ENCODE assay signal across 16 cellular contexts in genomic region chr18:21262979-21263378, GRCh38. TPM values are rescaled to one million over a fixed set of nuclear protein-coding genes. Genes with fewer than 3 reads are reported as not detected.
DNase-seq lines count a peak whose midpoint lies in the region; ATAC-seq and TF ChIP-seq lines count a peak whose summit lies in the region.
"Had no signal": no experiment of that assay in that cellular context is flagged by ENCODE, and none has a peak within 500 bp of the region (broad histone marks: within the 10 kb centered on the region; RNA-seq: fewer than 3 reads in every experiment).

No MANE protein-coding gene starts in this region.

- no peak overlapping the region for H3K27ac Mint-ChIP-seq in endodermal cell
- H3K27ac Mint-ChIP-seq: activated CD8-positive, alpha-beta T cell treated with anti-CD3 and anti-CD28 coated beads for 36 hours; CD8-positive, alpha-beta memory T cell; natural killer cell had no signal

- H2AFZ ChIP-seq in KMS-11 (ENCODE audit: low read depth) = no peak overlapping the region

- no peaks in the 10 kb centered on the region for H3K79me2 ChIP-seq in KMS-11 (ENCODE audit: insufficient read depth, low read depth)

- H3K4me2 ChIP-seq in KMS-11 = peak overlapping the region; percentile 6; the same call in 1 of the 2 replicates

- H4K20me1 ChIP-seq in KMS-11 (ENCODE audit: insufficient read depth) = no peaks in the 10 kb centered on the region

- H3K27ac ChIP-seq in KMS-11 = no peak overlapping the region
- H3K27ac ChIP-seq in endodermal cell (ENCODE audit: low read depth, low read length) = peak overlapping the region; percentile 86
- H3K27ac ChIP-seq: right atrium auricular region had no signal

- no peak for ATAC-seq in HG02852 (IDR thresholded peaks at IDR 0.05; ENCODE audit: unreplicated experiment)
- ATAC-seq in GM18873 (IDR thresholded peaks at IDR 0.05; ENCODE audit: low FRiP score, unreplicated experiment) = no peak
- no peak for ATAC-seq in GM19023 (IDR thresholded peaks at IDR 0.05; ENCODE audit: unreplicated experiment)
- ATAC-seq: activated CD8-positive, alpha-beta T cell treated with anti-CD3 and anti-CD28 coated beads for 36 hours; natural killer cell had no signal

- H3K9ac ChIP-seq in KMS-11 (no peak overlapping the region), endodermal cell (ENCODE audit: extremely low read depth, low read length, poor library complexity, severe bottlenecking) (no peak overlapping the region)

- H3K36me3 ChIP-seq in KMS-11 (ENCODE audit: insufficient read depth) (no peaks in the 10 kb centered on the region), endodermal cell (ENCODE audit: control insufficient read depth, insufficient read depth, low read length) (no peaks in the 10 kb centered on the region)
- H3K36me3 ChIP-seq: right atrium auricular region had no signal

- H3K4me1 ChIP-seq in KMS-11 (ENCODE audit: low read depth, poor library complexity, severe bottlenecking) = peaks cover 9% of the 10 kb centered on the region
- peaks cover 18% of the 10 kb centered on the region for H3K4me1 ChIP-seq in endodermal cell (ENCODE audit: control insufficient read depth, insufficient read depth, low read length)
- H3K4me1 ChIP-seq: right atrium auricular region had no signal

- WGBS in endodermal cell (ENCODE audit: insufficient coverage in 1 of 2, insufficient read length in 1 of 2), 2 experiments = 0 to 55% methylated on average over 1 to 2 of the region's 2 CpGs

- no peaks in the 10 kb centered on the region for H3K9me3 ChIP-seq in endodermal cell (ENCODE audit: control insufficient read depth, low read length)
- H3K9me3 ChIP-seq: right atrium auricular region had no signal

- peaks cover 64% of the 10 kb centered on the region for H3K27me3 Mint-ChIP-seq in endodermal cell (ENCODE audit: insufficient read depth)

- peaks cover 64% of the 10 kb centered on the region for H3K4me1 Mint-ChIP-seq in endodermal cell
- H3K4me1 Mint-ChIP-seq: CD8-positive, alpha-beta memory T cell; natural killer cell had no signal

- peak; percentile 86 for DNase-seq in Ammon's horn (ENCODE audit: low spot score)
- DNase-seq in endodermal cell = no peak
- peak; percentile 83 for DNase-seq in midbrain (lab: John Stamatoyannopoulos, UW)
- no peak for DNase-seq in T-helper 9 cell
- DNase-seq: activated CD8-positive, alpha-beta T cell treated with anti-CD3 and anti-CD28 coated beads for 36 hours; CD8-positive, alpha-beta memory T cell; effector memory CD4-positive, alpha-beta T cell; EL; natural killer cell; NCI-H187 treated with DMSO at 0.1 percent for 48 hours; NCI-H526 had no signal

- TF ChIP-seq CTCF in KMS-11 (conservative IDR thresholded peaks at IDR 0.05; ENCODE audit: low read depth, low read length) (no peak), endodermal cell (conservative IDR thresholded peaks at IDR 0.05) (no peak)

- H3K4me3 Mint-ChIP-seq in endodermal cell = peak overlapping the region; percentile 6
- H3K4me3 Mint-ChIP-seq: activated CD8-positive, alpha-beta T cell treated with anti-CD3 and anti-CD28 coated beads for 36 hours; CD8-positive, alpha-beta memory T cell; natural killer cell had no signal

- H3K4me3 ChIP-seq in KMS-11 (IDR thresholded peaks at IDR 0.05; ENCODE audit: insufficient read depth, low read depth, low read length) = no peak overlapping the region
- no peak overlapping the region for H3K4me3 ChIP-seq in endodermal cell (ENCODE audit: low read length)
- H3K4me3 ChIP-seq: right atrium auricular region had no signal

- no peaks in the 10 kb centered on the region for H3K36me3 Mint-ChIP-seq in endodermal cell (ENCODE audit: low read depth)
- H3K36me3 Mint-ChIP-seq: CD8-positive, alpha-beta memory T cell; natural killer cell had no signal

- H3K9me3 Mint-ChIP-seq in endodermal cell = no peaks in the 10 kb centered on the region
- H3K9me3 Mint-ChIP-seq: activated CD8-positive, alpha-beta T cell treated with anti-CD3 and anti-CD28 coated beads for 36 hours; CD8-positive, alpha-beta memory T cell; natural killer cell had no signal

- no peaks in the 10 kb centered on the region for H3K27me3 ChIP-seq in KMS-11 (ENCODE audit: insufficient read depth, low read depth)
- peaks cover 36% of the 10 kb centered on the region for H3K27me3 ChIP-seq in endodermal cell (ENCODE audit: control insufficient read depth, insufficient read depth, low read length, poor library complexity, severe bottlenecking)
- H3K27me3 ChIP-seq: right atrium auricular region had no signal

RNA-seq across cellular contexts. Expression of gene GREB1L, which starts 20.9 kb away (rescaled TPM):
- total RNA-seq in endodermal cell = 1 to 10 TPM; 3.1 to 3.9 TPM
- 50.9 TPM for polyA plus RNA-seq in endodermal cell (2013, experiment 1 of 2)
- 54.0 TPM for polyA plus RNA-seq in endodermal cell (2013, experiment 2 of 2)
- total RNA-seq: activated CD8-positive, alpha-beta T cell treated with anti-CD3 and anti-CD28 coated beads for 36 hours; CD8-positive, alpha-beta memory T cell; natural killer cell had no signal

Comparison
In these comparisons a context has a peak if more than half of its experiments do, and no peak if none do; other contexts are left out.
1. DNase-seq: peak in Ammon's horn (single experiment) and midbrain (single experiment); none in endodermal cell (single experiment) and T-helper 9 cell (single experiment).